In genomic region chr5:175810457-175810856, GRCh38 we compare ENCODE assay signal across 1 cellular context.
TF ChIP-seq lines count a peak whose summit lies in the region.

No MANE protein-coding gene starts in this region.

TF ChIP-seq in SK-N-SH treated with all-trans-retinoic acid at 6 μM for 48 hours, 23 proteins besides CTCF, POLR2A, EP300 and RAD21 (continued from another document):
- TF ChIP-seq PATZ1 (CRISPR knock-in tag; IDR thresholded peaks at IDR 0.05; ENCODE audit: borderline replicate concordance) (no peak), ISL1 (CRISPR knock-in tag; IDR thresholded peaks at IDR 0.05) (no peak), SNAI2 (CRISPR knock-in tag; IDR thresholded peaks at IDR 0.05) (no peak), OSR1 (CRISPR knock-in tag; IDR thresholded peaks at IDR 0.05) (no peak), TCF4 (CRISPR knock-in tag; IDR thresholded peaks at IDR 0.05; ENCODE audit: borderline replicate concordance) (no peak), RARB (CRISPR knock-in tag; IDR thresholded peaks at IDR 0.05) (no peak), ZFP3 (CRISPR knock-in tag; IDR thresholded peaks at IDR 0.05) (no peak), ZC3H10 (CRISPR knock-in tag; IDR thresholded peaks at IDR 0.05) (no peak)
TF ChIP-seq in SK-N-SH treated with all-trans-retinoic acid at 6 μM for 48 hours: peak in this region for 0.
